ENCODE assay signal across 32 cellular contexts in the genomic region with DNA sequence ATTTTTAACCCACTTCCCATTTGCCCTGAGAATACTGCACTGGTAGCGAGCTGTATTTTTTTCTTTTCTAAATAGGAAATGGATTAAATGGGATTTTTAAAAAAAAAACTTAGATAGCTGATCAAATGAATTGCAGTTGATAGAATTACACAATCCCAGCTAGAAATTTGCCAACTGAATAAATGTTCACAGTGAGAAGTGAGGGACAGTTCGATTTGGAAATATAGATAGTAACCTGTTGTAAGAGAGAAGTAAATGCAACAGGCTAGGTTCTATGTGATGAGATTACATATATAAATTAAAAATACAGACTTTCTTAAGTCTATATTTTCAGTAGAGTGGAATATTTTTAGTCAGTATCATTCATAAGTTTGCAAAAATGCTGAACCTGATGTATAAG. TPM values are rescaled to one million over a fixed set of nuclear protein-coding genes. Genes with fewer than 3 reads are reported as not detected.
"Had no signal": no experiment of that assay in that cellular context is flagged by ENCODE, and none has a peak within 500 bp of the region (broad histone marks: within the 10 kb centered on the region; RNA-seq: fewer than 3 reads in every experiment).

No MANE protein-coding gene starts in this region.

- H3K36me3 ChIP-seq: ascending aorta, cardiac muscle cell had no signal

- H3K9me3 ChIP-seq: ascending aorta had no signal

- H3K4me3 ChIP-seq: ascending aorta, cardiac muscle cell had no signal

- H3K4me1 ChIP-seq: ascending aorta had no signal

- DNase-seq: activated B cell treated with CpG ODN at 0.5 μM for 24 hours; activated CD4-positive, alpha-beta memory T cell treated with anti-CD3 and anti-CD28 coated beads for 36 hours; activated CD4-positive, alpha-beta T cell treated with anti-CD3 and anti-CD28 coated beads for 4 hours; activated CD4-positive, alpha-beta T cell treated with anti-CD3 and anti-CD28 coated beads, Interleukin-2, amount 10 ng/mL, durations not matched to agents 24 days and 14 days; activated CD4-positive, alpha-beta T cell treated with anti-CD3 and anti-CD28 coated beads, Interleukin-2, amount 50 U/mL, for 1 hour; activated CD4-positive, alpha-beta T cell treated with anti-CD3 and anti-CD28 coated beads, Interleukin-2, amount 50 U/mL, for 4 hours; activated CD4-positive, CD25-positive, alpha-beta regulatory T cell treated with anti-CD3 and anti-CD28 coated beads, Interleukin-2, amount 50 U/mL, for 72 hours; activated CD8-positive, alpha-beta memory T cell treated with anti-CD3 and anti-CD28 coated beads, Interleukin-2, amount 50 U/mL, for 4 hours; activated CD8-positive, alpha-beta T cell treated with anti-CD3 and anti-CD28 coated beads for 36 hours; activated effector memory CD4-positive, alpha-beta T cell treated with anti-CD3 and anti-CD28 coated beads, Interleukin-2, amount 50 U/mL, for 16 hours; activated gamma-delta T cell treated with Interleukin-2 at 50 U/mL for 16 hours; activated naive CD4-positive, alpha-beta T cell; activated naive CD4-positive, alpha-beta T cell treated with anti-CD3 and anti-CD28 coated beads for 36 hours; activated naive CD8-positive, alpha-beta T cell treated with anti-CD3 and anti-CD28 coated beads, Interleukin-2, amount 10 ng/mL, durations not matched to agents 7 days and 5 days; activated naive CD8-positive, alpha-beta T cell treated with anti-CD3 and anti-CD28 coated beads, Interleukin-2, amount 50 U/mL, for 24 hours; activated T-cell treated with anti-CD3 and anti-CD28 coated beads for 4 hours; activated T-cell treated with anti-CD3 and anti-CD28 coated beads, Interleukin-2, amount 50 U/mL, for 1 hour; activated T-cell treated with anti-CD3 and anti-CD28 coated beads, Interleukin-2, amount 50 U/mL, for 4 hours; activated T-cell treated with anti-CD3 and anti-CD28 coated beads, Interleukin-2, amount 50 U/mL, for 72 hours; amygdala; anterior cingulate cortex; caudate nucleus; cerebellar nuclear complex; T-helper 1 cell; T-helper 2 cell; T-helper 9 cell had no signal

- H3K27ac ChIP-seq: ascending aorta, cardiac muscle cell, VCaP had no signal

- ATAC-seq: activated CD8-positive, alpha-beta T cell treated with anti-CD3 and anti-CD28 coated beads for 36 hours; activated naive CD8-positive, alpha-beta T cell treated with anti-CD3 and anti-CD28 coated beads, Interleukin-2, amount 50 U/mL, for 24 hours; activated T-cell treated with anti-CD3 and anti-CD28 coated beads, Interleukin-2, amount 50 U/mL, for 4 hours; activated T-cell treated with anti-CD3 and anti-CD28 coated beads, Interleukin-2, amount 50 U/mL, for 72 hours; activated T-helper 17 cell treated with anti-CD3 and anti-CD28 coated beads, Interleukin-2, amount 50 U/mL, for 72 hours had no signal

RNA-seq across cellular contexts. Expression of a gene that starts 48.1 kb away (rescaled TPM):
- total RNA-seq: activated B cell treated with CpG ODN at 0.5 μM for 24 hours; activated CD8-positive, alpha-beta memory T cell treated with anti-CD3 and anti-CD28 coated beads for 36 hours; activated naive CD8-positive, alpha-beta T cell treated with anti-CD3 and anti-CD28 coated beads, Interleukin-2, amount 10 ng/mL, durations not matched to agents 7 days and 5 days; activated T-cell treated with anti-CD3 and anti-CD28 coated beads, Interleukin-2, amount 50 U/mL, for 4 hours; ascending aorta; cardiac muscle cell; chondrocyte had no signal
